ENCODE assay signal across 8 cellular contexts in the genomic region with DNA sequence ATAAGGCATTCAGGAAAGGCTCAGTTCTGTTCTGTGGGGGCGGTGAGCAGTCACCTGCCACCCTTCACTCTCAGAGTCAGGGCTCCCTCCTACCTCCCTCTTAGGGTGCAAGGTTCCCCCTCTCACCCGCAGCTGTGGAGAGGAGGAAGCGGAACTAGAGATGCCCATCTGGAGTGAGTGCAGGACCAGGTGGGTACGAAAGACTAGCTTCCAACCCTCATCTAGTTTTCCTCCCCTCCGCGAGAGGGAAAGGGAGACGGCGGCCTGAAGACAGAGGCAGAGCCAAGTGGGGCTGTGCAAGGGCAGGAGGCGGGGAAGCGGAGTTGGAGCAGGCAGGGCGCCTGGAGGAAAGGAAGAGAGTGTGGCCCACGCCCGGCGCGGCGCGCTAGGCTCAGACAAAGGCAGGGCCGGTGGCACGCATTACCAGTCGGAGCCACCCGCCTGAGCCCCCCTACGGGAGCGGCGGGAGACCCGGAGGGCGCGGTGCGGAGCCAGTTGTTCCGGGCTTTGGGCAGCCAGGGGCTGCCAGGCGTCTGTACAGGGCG. TPM values are rescaled to one million over a fixed set of nuclear protein-coding genes. Genes with fewer than 3 reads are reported as not detected.
A peak's percentile ranks its signal among the peaks of the same experiment; 100 is the strongest.
DNase-seq lines count a peak whose midpoint lies in the region; ATAC-seq and TF ChIP-seq lines count a peak whose summit lies in the region.

No MANE protein-coding gene starts in this region.

- peaks cover 9 to 25% of the 10 kb centered on the region in 2 donors for H3K4me1 ChIP-seq in gastrocnemius medialis

- TF ChIP-seq CTCF in SU-DHL-6 (IDR thresholded peaks at IDR 0.05; ENCODE audit: insufficient read depth, low read length, poor library complexity, severe bottlenecking) (no peak), gastrocnemius medialis (IDR thresholded peaks at IDR 0.05 in 4 of 5, conservative IDR thresholded peaks at IDR 0.05 in 1 of 5) (no peak)

- DNase-seq in NCI-H146 (lab: John Stamatoyannopoulos, UW): peak; percentile 34
- no peak for DNase-seq in NCI-H146 treated with DMSO at 0.1 percent for 48 hours (lab: John Stamatoyannopoulos, UW; ENCODE audit: unreplicated experiment)
- DNase-seq in germinal center (ENCODE audit: low spot score): peak; percentile 47
- DNase-seq in gastrocnemius medialis: no peak
- DNase-seq in iPS-NIHi11 (ENCODE audit: low spot score): no peak
- no peak for DNase-seq in 8988T

- ATAC-seq in HG02678 (IDR thresholded peaks at IDR 0.05; ENCODE audit: unreplicated experiment) (peak; percentile 1), gastrocnemius medialis (no peak)

- H3K36me3 ChIP-seq in SU-DHL-6 (ENCODE audit: low read length) (no peaks in the 10 kb centered on the region), gastrocnemius medialis (no peaks in the 10 kb centered on the region)

- no peaks in the 10 kb centered on the region for H3K9me2 ChIP-seq in SU-DHL-6 (replicated peaks; ENCODE audit: insufficient read depth, low read length)

- no peaks in the 10 kb centered on the region for H3K79me2 ChIP-seq in SU-DHL-6 (ENCODE audit: insufficient read depth, low read length)

- no peak overlapping the region for H2AFZ ChIP-seq in SU-DHL-6 (ENCODE audit: low read depth, low read length, severe bottlenecking)

- intact Hi-C loops in gastrocnemius medialis (cut with DNase I; ENCODE audit: low total_unique reads): loop anchor here (1.0 to 10.0 kb wide), 4 partner anchors 28 to 339 kb away; a partner anchor contains a TSS

- H3K27me3 ChIP-seq in SU-DHL-6 (ENCODE audit: low read length): no peaks in the 10 kb centered on the region
- peaks cover 4 to 14% (median 12%) of the 10 kb centered on the region in 3 donors for H3K27me3 ChIP-seq in gastrocnemius medialis

- H3K9me3 ChIP-seq in SU-DHL-6 (ENCODE audit: insufficient read depth, low read length) (no peaks in the 10 kb centered on the region), gastrocnemius medialis (no peaks in the 10 kb centered on the region)

- H3K4me2 ChIP-seq in SU-DHL-6 (ENCODE audit: low read depth, low read length, poor library complexity, severe bottlenecking): peak overlapping the region; percentile 96

- no peak for TF ChIP-seq POLR2A in gastrocnemius medialis (IDR thresholded peaks at IDR 0.05)

- H3K4me3 ChIP-seq in SU-DHL-6 (ENCODE audit: insufficient read depth, low read length, poor library complexity, severe bottlenecking): peak overlapping the region; percentile 35
- H3K4me3 ChIP-seq in gastrocnemius medialis: peak overlapping the region; percentile 55 to 93 (median 73)

- H3F3A ChIP-seq in SU-DHL-6 (ENCODE audit: insufficient read depth): peaks cover 13% of the 10 kb centered on the region

- H4K20me1 ChIP-seq in SU-DHL-6 (ENCODE audit: low read depth, low read length): peaks cover 3% of the 10 kb centered on the region; the same call in 1 of the 2 replicates

- H3K27ac ChIP-seq in SU-DHL-6 (ENCODE audit: low read depth, low read length) (no peak overlapping the region), gastrocnemius medialis (peak overlapping the region in 1 of 4 donors; percentile 67)

- in situ Hi-C loops in gastrocnemius medialis (cut with MboI; ENCODE audit: low sequenced_read_pairs in 4 of 4): loop anchor here in 1 of 4 donors (10.0 kb wide), 1 partner anchor 49 kb away; a partner anchor contains a TSS

- H3K9ac ChIP-seq in SU-DHL-6 (ENCODE audit: low read length): peak overlapping the region; percentile 85

RNA-seq across cellular contexts. Expression of a gene that starts 7.3 kb away (rescaled TPM):
- 1 to 10 TPM in 2 of 4 donors, under 1 TPM in 1, not detected in 1; 0.63 to 2.0 (median 1.4) TPM for total RNA-seq in gastrocnemius medialis

RNA-seq across cellular contexts. Expression of a gene that starts 19.5 kb away (rescaled TPM):
- total RNA-seq in gastrocnemius medialis: 10 to 100 TPM; 16.3 to 27.5 (median 23.2) TPM

RNA-seq across cellular contexts. Expression of a gene that starts 27.4 kb away (rescaled TPM):
- total RNA-seq in gastrocnemius medialis: 10 to 100 TPM; 12.7 to 40.5 (median 32.2) TPM

RNA-seq across cellular contexts. Expression of a gene that starts 43.5 kb away (rescaled TPM):
- total RNA-seq in gastrocnemius medialis: 100 to 1,000 TPM; 132 to 244 (median 220) TPM

RNA-seq across cellular contexts. Expression of a gene that starts 44.6 kb away (rescaled TPM):
- total RNA-seq in gastrocnemius medialis: 1 to 10 TPM in 1 of 4 donors, under 1 TPM in 2, not detected in 1; 0.36 to 1.2 (median 0.95) TPM

Comparison
In these comparisons a context has a peak if more than half of its experiments do, and no peak if none do; other contexts are left out.
1. DNase-seq: peak in NCI-H146 (single experiment) and germinal center (single experiment); none in NCI-H146 treated with DMSO at 0.1 percent for 48 hours (single experiment), gastrocnemius medialis (0 of 2), iPS-NIHi11 (single experiment) and 8988T (single experiment).